8 cellular contexts compared by ENCODE assay signal in the genomic region with DNA sequence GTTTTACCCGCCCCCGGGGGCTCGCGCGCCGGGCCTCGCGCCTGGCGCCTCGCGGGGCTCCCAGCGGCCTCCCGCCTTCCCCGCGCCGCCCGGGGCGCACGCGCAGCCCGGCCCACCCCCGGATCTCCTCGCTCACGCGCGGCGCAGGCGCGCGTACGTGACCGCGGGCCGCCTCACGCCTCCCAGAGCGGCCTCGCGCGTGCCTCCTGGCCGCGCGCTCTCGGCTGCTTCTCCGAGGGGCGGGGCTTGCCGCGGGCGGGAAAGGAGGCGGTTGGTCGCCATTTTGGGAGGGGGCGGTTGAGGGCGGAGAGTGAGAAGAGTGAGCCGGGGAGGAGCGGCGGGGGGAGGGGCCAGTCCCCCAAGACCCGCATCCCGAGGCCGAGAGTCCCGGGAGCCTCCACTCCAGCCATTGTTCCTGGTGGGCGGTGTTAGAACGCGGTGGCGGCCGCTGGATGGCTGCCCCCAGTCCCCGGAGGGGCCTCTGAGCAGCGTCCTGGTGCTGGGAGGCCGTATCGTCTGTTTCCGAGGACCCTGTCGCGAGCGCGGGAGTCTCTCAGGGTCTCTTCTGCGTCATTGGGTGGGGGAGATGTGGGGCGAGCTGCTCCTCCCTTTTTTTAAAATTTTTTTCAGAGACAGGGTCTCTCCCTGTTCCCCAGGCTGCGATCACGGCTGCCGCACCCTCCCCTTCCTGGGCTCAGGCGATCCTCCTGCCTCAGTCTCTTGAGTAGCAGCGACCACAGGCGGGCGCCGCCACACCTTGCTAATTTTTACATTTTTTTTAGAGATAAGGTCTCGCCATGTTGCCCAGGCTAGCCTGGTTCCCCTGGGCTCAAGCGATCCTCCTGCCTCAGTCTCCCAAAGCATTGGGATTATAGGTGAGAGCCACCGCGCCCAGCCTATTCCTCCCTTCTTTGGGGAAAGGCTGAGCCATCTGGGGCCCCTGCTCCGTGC. TPM values are rescaled to one million over a fixed set of nuclear protein-coding genes. Genes with fewer than 3 reads are reported as not detected.
DNase-seq lines count a peak whose midpoint lies in the region; ATAC-seq and TF ChIP-seq lines count a peak whose summit lies in the region.

Gene ZNF541, minus strand, starts transcription at position 73 of the 951 bp plus-strand sequence. CDS start 17,292 bp downstream, outside the sequence.

- POLR2A ChIA-PET in naive thymus-derived CD8-positive, alpha-beta T cell (lab: Charles Lee), result interaction anchor here (0.5 to 1.9 kb wide), 9 partner anchors 10 to 53 kb away, joined by 3 to 15 read pairs (median 4); no protein-coding TSS in a partner anchor

- H3K27me3 Mint-ChIP-seq in CD4-positive, CD25-positive, alpha-beta regulatory T cell, result peaks cover 17% of the 10 kb centered on the region
- no peaks in the 10 kb centered on the region for H3K27me3 Mint-ChIP-seq in naive thymus-derived CD8-positive, alpha-beta T cell
- peaks cover 50 to 56% of the 10 kb centered on the region in 2 donors for H3K27me3 Mint-ChIP-seq in stimulated activated naive B cell treated with anti-CD40 and anti-IgM and Interleukin-4, amounts not matched to agents 10 μg/mL and 1 μg/mL and 100 μg/mL, for 72 hours

- peaks cover 34% of the 10 kb centered on the region for H3K4me1 ChIP-seq in CD4-positive, CD25-positive, alpha-beta regulatory T cell (ENCODE audit: control insufficient read depth, insufficient read depth, low read length, poor library complexity, severe bottlenecking)
- no peaks in the 10 kb centered on the region for H3K4me1 ChIP-seq in colonic mucosa

- no peak within 1 kb of the TSS for H3K4me3 ChIP-seq in CD4-positive, CD25-positive, alpha-beta regulatory T cell (ENCODE audit: low read depth, low read length)
- H3K4me3 ChIP-seq in colonic mucosa, result no peak within 1 kb of the TSS

- peaks cover 0 to 2% (median 0%) of the 10 kb centered on the region in 7 donors for H3K9me3 Mint-ChIP-seq in CD4-positive, CD25-positive, alpha-beta regulatory T cell
- no peaks in the 10 kb centered on the region for H3K9me3 Mint-ChIP-seq in naive thymus-derived CD8-positive, alpha-beta T cell
- H3K9me3 Mint-ChIP-seq in stimulated activated naive B cell treated with anti-CD40 and anti-IgM and Interleukin-4, amounts not matched to agents 10 μg/mL and 1 μg/mL and 100 μg/mL, for 72 hours, result peaks cover 0 to 2% of the 10 kb centered on the region in 2 donors

- H3K27me3 ChIP-seq in CD4-positive, CD25-positive, alpha-beta regulatory T cell (ENCODE audit: control insufficient read depth, insufficient read depth, low read length), result no peaks in the 10 kb centered on the region
- H3K27me3 ChIP-seq in colonic mucosa, result no peaks in the 10 kb centered on the region

- no peaks in the 10 kb centered on the region for H3K36me3 Mint-ChIP-seq in CD4-positive, CD25-positive, alpha-beta regulatory T cell
- H3K36me3 Mint-ChIP-seq in naive thymus-derived CD8-positive, alpha-beta T cell, result no peaks in the 10 kb centered on the region
- H3K36me3 Mint-ChIP-seq in stimulated activated naive B cell treated with anti-CD40 and anti-IgM and Interleukin-4, amounts not matched to agents 10 μg/mL and 1 μg/mL and 100 μg/mL, for 72 hours, result peaks cover 0 to 4% of the 10 kb centered on the region in 2 donors

- H3K9ac ChIP-seq in colonic mucosa (ENCODE audit: low read depth in 2 of 2, low read length in 2 of 2), result no peak within 1 kb of the TSS

- H3K27ac ChIP-seq in CD4-positive, CD25-positive, alpha-beta regulatory T cell (ENCODE audit: insufficient read depth, low read length, poor library complexity, severe bottlenecking), result peak within 1 kb of the TSS; percentile 57
- no peak within 1 kb of the TSS for H3K27ac ChIP-seq in colonic mucosa

- peaks cover 11 to 49% (median 25%) of the 10 kb centered on the region in 4 donors for H3K4me1 Mint-ChIP-seq in CD4-positive, CD25-positive, alpha-beta regulatory T cell
- peaks cover 18 to 48% (median 38%) of the 10 kb centered on the region in 4 donors for H3K4me1 Mint-ChIP-seq in naive thymus-derived CD8-positive, alpha-beta T cell
- peaks cover 13 to 37% of the 10 kb centered on the region in 2 donors for H3K4me1 Mint-ChIP-seq in stimulated activated naive B cell treated with anti-CD40 and anti-IgM and Interleukin-4, amounts not matched to agents 10 μg/mL and 1 μg/mL and 100 μg/mL, for 72 hours

- intact Hi-C loops in colonic mucosa (cut with DNase I), result no loop called here

- H3K27ac Mint-ChIP-seq in CD4-positive, CD25-positive, alpha-beta regulatory T cell, result peak within 1 kb of the TSS in 2 of 3 donors; percentile 36 to 47
- peak within 1 kb of the TSS; percentile 53 to 93 (median 73) for H3K27ac Mint-ChIP-seq in naive thymus-derived CD8-positive, alpha-beta T cell
- H3K27ac Mint-ChIP-seq in stimulated activated naive B cell treated with anti-CD40 and anti-IgM and Interleukin-4, amounts not matched to agents 10 μg/mL and 1 μg/mL and 100 μg/mL, for 72 hours, result no peak within 1 kb of the TSS

- no peaks in the 10 kb centered on the region for H3K9me3 ChIP-seq in CD4-positive, CD25-positive, alpha-beta regulatory T cell (ENCODE audit: control insufficient read depth in 2 of 2, low read length in 2 of 2)
- H3K9me3 ChIP-seq in colonic mucosa, result no peaks in the 10 kb centered on the region

- ATAC-seq in CD4-positive, CD25-positive, alpha-beta regulatory T cell (ENCODE audit: low read depth in 2 of 2), result peak; percentile 85 to 88
- ATAC-seq in naive thymus-derived CD8-positive, alpha-beta T cell, result peak; percentile 79 to 82
- peak; percentile 25 to 65 for ATAC-seq in stimulated activated naive B cell treated with anti-CD40 and anti-IgM and Interleukin-4, amounts not matched to agents 10 μg/mL and 1 μg/mL and 100 μg/mL, for 72 hours (replicated peaks)
- ATAC-seq in GM19035 (IDR thresholded peaks at IDR 0.05; ENCODE audit: unreplicated experiment), result no peak
- no peak for ATAC-seq in GM21367 (IDR thresholded peaks at IDR 0.05; ENCODE audit: unreplicated experiment)
- ATAC-seq in HG03108 (IDR thresholded peaks at IDR 0.05; ENCODE audit: unreplicated experiment), result no peak

- peak within 1 kb of the TSS; percentile 58 to 84 (median 78) for H3K4me3 Mint-ChIP-seq in CD4-positive, CD25-positive, alpha-beta regulatory T cell
- H3K4me3 Mint-ChIP-seq in naive thymus-derived CD8-positive, alpha-beta T cell, result peak within 1 kb of the TSS; percentile 64 to 87 (median 75)
- peak within 1 kb of the TSS; percentile 36 to 69 for H3K4me3 Mint-ChIP-seq in stimulated activated naive B cell treated with anti-CD40 and anti-IgM and Interleukin-4, amounts not matched to agents 10 μg/mL and 1 μg/mL and 100 μg/mL, for 72 hours

- TF ChIP-seq CTCF in colonic mucosa (IDR thresholded peaks at IDR 0.05), result no peak

- DNase-seq in CD4-positive, CD25-positive, alpha-beta regulatory T cell, result peak; percentile 68 to 85 (median 78)
- peak; percentile 63 to 70 for DNase-seq in activated CD4-positive, alpha-beta T cell treated with anti-CD3 and anti-CD28 coated beads, Interleukin-2, amount 50 U/mL, for 24 hours (ENCODE audit: low read depth in 1 of 2, low spot score in 1 of 2)
- DNase-seq in colonic mucosa, result peak; percentile 58
- DNase-seq in naive thymus-derived CD8-positive, alpha-beta T cell, result peak; percentile 76 to 91 (median 88)
- peak; percentile 16 for DNase-seq in stimulated activated naive B cell treated with anti-CD40 and anti-IgM and Interleukin-4, amounts not matched to agents 10 μg/mL and 1 μg/mL and 100 μg/mL, for 72 hours

- H3K36me3 ChIP-seq in CD4-positive, CD25-positive, alpha-beta regulatory T cell (ENCODE audit: control insufficient read depth, insufficient read depth, low read length), result no peaks in the 10 kb centered on the region
- H3K36me3 ChIP-seq in colonic mucosa, result no peaks in the 10 kb centered on the region

RNA-seq across cellular contexts. Expression of gene ZNF541, which starts in this region (rescaled TPM):
- 0.52 TPM for total RNA-seq in CD4-positive, CD25-positive, alpha-beta regulatory T cell
- polyA plus RNA-seq in CD4-positive, CD25-positive, alpha-beta regulatory T cell, result under 1 TPM in 3 of 4 donors, not detected in 1; 0.07 to 0.42 (median 0.23) TPM
- total RNA-seq in colonic mucosa, result under 1 TPM; 0.10 to 0.21 TPM
- total RNA-seq in naive thymus-derived CD8-positive, alpha-beta T cell, result under 1 TPM; 0.85 to 0.86 TPM
- under 1 TPM in 1 of 3 donors, not detected in 2; 0.27 TPM for polyA plus RNA-seq in naive thymus-derived CD8-positive, alpha-beta T cell

Comparison
In these comparisons a context has a peak if more than half of its experiments do, and no peak if none do; other contexts are left out.
1. Peak in DNase-seq, ATAC-seq and H3K27ac ChIP-seq in CD4-positive, CD25-positive, alpha-beta regulatory T cell; RNA of the gene not detected or under 1 TPM.
2. Peak in DNase-seq in colonic mucosa; RNA of the gene not detected or under 1 TPM.
3. Peak in DNase-seq and ATAC-seq in naive thymus-derived CD8-positive, alpha-beta T cell; RNA of the gene not detected or under 1 TPM.
4. ATAC-seq: peak in stimulated activated naive B cell treated with anti-CD40 and anti-IgM and Interleukin-4, amounts not matched to agents 10 μg/mL and 1 μg/mL and 100 μg/mL, for 72 hours (2 of 2); none in GM19035 (single experiment), GM21367 (single experiment) and HG03108 (single experiment).
5. DNase-seq: peak in every context shown above with its lines; median percentile 88 in naive thymus-derived CD8-positive, alpha-beta T cell; 78 in CD4-positive, CD25-positive, alpha-beta regulatory T cell; 66 in activated CD4-positive, alpha-beta T cell treated with anti-CD3 and anti-CD28 coated beads, Interleukin-2, amount 50 U/mL, for 24 hours; 58 in colonic mucosa; 16 in stimulated activated naive B cell treated with anti-CD40 and anti-IgM and Interleukin-4, amounts not matched to agents 10 μg/mL and 1 μg/mL and 100 μg/mL, for 72 hours.
6. Peak in every context shown above with its lines, with median percentiles within 50 percentile points of each other: H3K4me3 Mint-ChIP-seq.